ENCODE assay signal across 1 cellular context in the genomic region with DNA sequence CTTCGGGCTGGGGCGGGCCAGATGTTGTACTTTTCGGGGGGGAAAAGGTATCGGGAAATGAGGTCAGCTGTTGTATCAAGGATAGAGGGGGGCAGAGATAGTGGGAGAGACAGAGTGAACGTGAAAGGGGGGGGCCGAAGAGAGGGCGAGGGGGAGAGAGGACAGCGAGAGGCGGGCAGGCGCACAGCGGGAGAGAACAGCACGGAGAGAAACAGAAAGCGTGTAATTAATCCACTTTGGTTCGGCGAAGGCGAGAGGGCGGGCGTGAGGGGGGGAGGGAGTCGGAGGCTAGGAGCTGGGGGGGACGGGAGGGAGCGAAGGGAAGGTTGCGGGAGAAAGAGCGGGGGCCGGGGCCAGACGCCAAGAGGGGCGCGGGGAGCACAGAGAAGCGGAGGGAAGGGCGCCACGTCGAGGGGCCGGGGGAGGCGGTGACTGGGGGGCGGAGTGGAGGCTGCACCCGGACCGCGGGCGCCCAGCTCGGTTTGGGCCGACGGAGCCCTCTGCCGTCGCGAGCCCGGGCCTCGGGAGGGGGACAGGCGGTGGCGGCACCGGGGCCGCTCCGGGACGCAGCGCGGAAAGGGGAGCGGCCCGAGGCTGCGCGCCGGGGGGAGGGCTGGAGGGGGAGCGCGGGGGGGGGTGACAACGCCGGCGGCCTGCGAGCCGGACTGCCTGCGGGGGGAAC.
A peak's percentile ranks its signal among the peaks of the same experiment; 100 is the strongest.
TF ChIP-seq lines count a peak whose summit lies in the region.

No MANE protein-coding gene starts in this region.

TF ChIP-seq in A549, 52 proteins besides CTCF, POLR2A, EP300 and RAD21 (continued from another document):
- TF ChIP-seq, protein P1, sequence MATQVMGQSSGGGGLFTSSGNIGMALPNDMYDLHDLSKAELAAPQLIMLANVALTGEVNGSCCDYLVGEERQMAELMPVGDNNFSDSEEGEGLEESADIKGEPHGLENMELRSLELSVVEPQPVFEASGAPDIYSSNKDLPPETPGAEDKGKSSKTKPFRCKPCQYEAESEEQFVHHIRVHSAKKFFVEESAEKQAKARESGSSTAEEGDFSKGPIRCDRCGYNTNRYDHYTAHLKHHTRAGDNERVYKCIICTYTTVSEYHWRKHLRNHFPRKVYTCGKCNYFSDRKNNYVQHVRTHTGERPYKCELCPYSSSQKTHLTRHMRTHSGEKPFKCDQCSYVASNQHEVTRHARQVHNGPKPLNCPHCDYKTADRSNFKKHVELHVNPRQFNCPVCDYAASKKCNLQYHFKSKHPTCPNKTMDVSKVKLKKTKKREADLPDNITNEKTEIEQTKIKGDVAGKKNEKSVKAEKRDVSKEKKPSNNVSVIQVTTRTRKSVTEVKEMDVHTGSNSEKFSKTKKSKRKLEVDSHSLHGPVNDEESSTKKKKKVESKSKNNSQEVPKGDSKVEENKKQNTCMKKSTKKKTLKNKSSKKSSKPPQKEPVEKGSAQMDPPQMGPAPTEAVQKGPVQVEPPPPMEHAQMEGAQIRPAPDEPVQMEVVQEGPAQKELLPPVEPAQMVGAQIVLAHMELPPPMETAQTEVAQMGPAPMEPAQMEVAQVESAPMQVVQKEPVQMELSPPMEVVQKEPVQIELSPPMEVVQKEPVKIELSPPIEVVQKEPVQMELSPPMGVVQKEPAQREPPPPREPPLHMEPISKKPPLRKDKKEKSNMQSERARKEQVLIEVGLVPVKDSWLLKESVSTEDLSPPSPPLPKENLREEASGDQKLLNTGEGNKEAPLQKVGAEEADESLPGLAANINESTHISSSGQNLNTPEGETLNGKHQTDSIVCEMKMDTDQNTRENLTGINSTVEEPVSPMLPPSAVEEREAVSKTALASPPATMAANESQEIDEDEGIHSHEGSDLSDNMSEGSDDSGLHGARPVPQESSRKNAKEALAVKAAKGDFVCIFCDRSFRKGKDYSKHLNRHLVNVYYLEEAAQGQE (IDR thresholded peaks at IDR 0.05) = no peak
- TF ChIP-seq JUN (IDR thresholded peaks at IDR 0.05) (0 out of 5 replicates have a peak, but pooled peaks of 1 of the 2 experiments have one; percentile 24), KDM5A (IDR thresholded peaks at IDR 0.05) (no peak), NPAS2 (CRISPR knock-in tag; IDR thresholded peaks at IDR 0.05; ENCODE audit: borderline replicate concordance) (no peak), RNF2 (IDR thresholded peaks at IDR 0.05; ENCODE audit: borderline replicate concordance, low read depth) (no peak)
